8 cellular contexts compared by ENCODE assay signal in genomic region chr17:48542956-48543853, GRCh38. TPM values are rescaled to one million over a fixed set of nuclear protein-coding genes. Genes with fewer than 3 reads are reported as not detected.
DNase-seq lines count a peak whose midpoint lies in the region; ATAC-seq and TF ChIP-seq lines count a peak whose summit lies in the region.

No MANE protein-coding gene starts in this region.

- H3K9ac ChIP-seq in endodermal cell (ENCODE audit: extremely low read depth, low read length, poor library complexity, severe bottlenecking) = peak overlapping the region; percentile 6

- peaks cover 19% of the 10 kb centered on the region for H3K36me3 Mint-ChIP-seq in activated CD4-positive, alpha-beta memory T cell treated with anti-CD3 and anti-CD28 coated beads, Interleukin-2, amount 10 ng/mL, durations not matched to agents 7 days and 5 days (ENCODE audit: low read depth)
- no peaks in the 10 kb centered on the region for H3K36me3 Mint-ChIP-seq in endodermal cell (ENCODE audit: low read depth)

- H3K9me3 ChIP-seq in endodermal cell (ENCODE audit: control insufficient read depth, low read length) (no peaks in the 10 kb centered on the region), mucosa of descending colon (no peaks in the 10 kb centered on the region), testis (no peaks in the 10 kb centered on the region)

- H3K4me3 Mint-ChIP-seq in activated CD4-positive, alpha-beta memory T cell treated with anti-CD3 and anti-CD28 coated beads, Interleukin-2, amount 10 ng/mL, durations not matched to agents 7 days and 5 days = peak overlapping the region; percentile 89
- peak overlapping the region; percentile 46 for H3K4me3 Mint-ChIP-seq in endodermal cell

- no peak for TF ChIP-seq POLR2A in testis (IDR thresholded peaks at IDR 0.05)

- peak overlapping the region; percentile 95 for H3K27ac ChIP-seq in endodermal cell (ENCODE audit: low read depth, low read length)
- H3K27ac ChIP-seq in testis = peak overlapping the region; percentile 78 to 81

- no peaks in the 10 kb centered on the region for H3K36me3 ChIP-seq in endodermal cell (ENCODE audit: control insufficient read depth, insufficient read depth, low read length)
- H3K36me3 ChIP-seq in mucosa of descending colon (ENCODE audit: low read depth) = no peaks in the 10 kb centered on the region
- no peaks in the 10 kb centered on the region for H3K36me3 ChIP-seq in testis (ENCODE audit: low read depth, missing control alignments)

- 0 to 1% methylated on average over 17 to 81 of the region's 81 CpGs for WGBS in endodermal cell (ENCODE audit: insufficient coverage in 1 of 2, insufficient read length in 1 of 2), 2 experiments
- 1 to 3% methylated on average over 32 to 76 of the region's 81 CpGs for WGBS in testis, 2 donors

- TF ChIP-seq CTCF in endodermal cell (conservative IDR thresholded peaks at IDR 0.05) (peak; percentile 64), mucosa of descending colon (IDR thresholded peaks at IDR 0.05) (no peak), testis (IDR thresholded peaks at IDR 0.05) (peak in 2 of 3 experiments; percentile 19 to 25)

- no peaks in the 10 kb centered on the region for H3K9me3 Mint-ChIP-seq in activated CD4-positive, alpha-beta memory T cell treated with anti-CD3 and anti-CD28 coated beads, Interleukin-2, amount 10 ng/mL, durations not matched to agents 7 days and 5 days
- H3K9me3 Mint-ChIP-seq in endodermal cell = no peaks in the 10 kb centered on the region

- ATAC-seq in mucosa of descending colon = peak; percentile 74
- ATAC-seq in GM21367 (IDR thresholded peaks at IDR 0.05; ENCODE audit: unreplicated experiment) = no peak

- in situ Hi-C loops in KBM-7 (cut with MboI; ENCODE audit: low pct_unique_long_range_greater_than_20kb, low sequenced_read_pairs) = no loop called here

- peak overlapping the region; percentile 82 for H3K4me3 ChIP-seq in endodermal cell (ENCODE audit: low read length)
- peak overlapping the region; percentile 34 for H3K4me3 ChIP-seq in mucosa of descending colon
- H3K4me3 ChIP-seq in testis = peak overlapping the region; percentile 52 to 69

- DNase-seq in NCI-H748 (lab: John Stamatoyannopoulos, UW; ENCODE audit: unreplicated experiment) (peak; percentile 61), NCI-H748 treated with DMSO at 0.1 percent for 48 hours (lab: John Stamatoyannopoulos, UW) (no peak), KBM-7 (peak; percentile 62), endodermal cell (peak; percentile 93), mucosa of descending colon (peak; percentile 47 to 73 (median 66)), testis (peak; percentile 61)
- peak; percentile 69 for DNase-seq in activated CD4-positive, alpha-beta memory T cell treated with anti-CD3 and anti-CD28 coated beads, Interleukin-2, amount 10 ng/mL, durations not matched to agents 7 days and 5 days

- H3K27ac Mint-ChIP-seq in activated CD4-positive, alpha-beta memory T cell treated with anti-CD3 and anti-CD28 coated beads, Interleukin-2, amount 10 ng/mL, durations not matched to agents 7 days and 5 days = peak overlapping the region; percentile 95
- no peak overlapping the region for H3K27ac Mint-ChIP-seq in endodermal cell

- CTCF ChIA-PET in activated CD4-positive, alpha-beta memory T cell treated with anti-CD3 and anti-CD28 coated beads, Interleukin-2, amount 10 ng/mL, durations not matched to agents 7 days and 5 days (lab: Charles Lee) = interaction anchor here (1.0 to 4.6 kb wide), 5 partner anchors 32 to 191 kb away, joined by 3 to 24 read pairs (median 5); no protein-coding TSS in a partner anchor

- H3K27me3 ChIP-seq in endodermal cell (ENCODE audit: control insufficient read depth, insufficient read depth, low read length, poor library complexity, severe bottlenecking) (peaks cover 96% of the 10 kb centered on the region), testis (no peaks in the 10 kb centered on the region)

- peaks cover 4% of the 10 kb centered on the region for H3K4me1 ChIP-seq in endodermal cell (ENCODE audit: control insufficient read depth, insufficient read depth, low read length)
- peaks cover 15% of the 10 kb centered on the region for H3K4me1 ChIP-seq in mucosa of descending colon (ENCODE audit: low read depth)
- peaks cover 4% of the 10 kb centered on the region for H3K4me1 ChIP-seq in testis

- POLR2A ChIA-PET in activated CD4-positive, alpha-beta memory T cell treated with anti-CD3 and anti-CD28 coated beads, Interleukin-2, amount 10 ng/mL, durations not matched to agents 7 days and 5 days (lab: Charles Lee) = interaction anchor here (0.6 to 2.4 kb wide), 8 partner anchors 12 to 135 kb away, joined by 3 to 15 read pairs (median 4); partner anchors contain the start of gene HOXB4

- H3K4me1 Mint-ChIP-seq in activated CD4-positive, alpha-beta memory T cell treated with anti-CD3 and anti-CD28 coated beads, Interleukin-2, amount 10 ng/mL, durations not matched to agents 7 days and 5 days = peaks cover 54% of the 10 kb centered on the region
- H3K4me1 Mint-ChIP-seq in endodermal cell = peaks cover 27% of the 10 kb centered on the region

- peaks cover 32% of the 10 kb centered on the region for H3K27me3 Mint-ChIP-seq in activated CD4-positive, alpha-beta memory T cell treated with anti-CD3 and anti-CD28 coated beads, Interleukin-2, amount 10 ng/mL, durations not matched to agents 7 days and 5 days
- H3K27me3 Mint-ChIP-seq in endodermal cell (ENCODE audit: insufficient read depth) = peaks cover 95% of the 10 kb centered on the region

- intact Hi-C loops in mucosa of descending colon (cut with DNase I, micrococcal nuclease) (no loop called here), testis (cut with DNase I; ENCODE audit: low total_unique reads) (no loop called here)

RNA-seq across cellular contexts. Expression of gene HOXB2, which starts 1.7 kb away (rescaled TPM):
- 10 to 100 TPM; 20.3 to 20.9 TPM for total RNA-seq in activated CD4-positive, alpha-beta memory T cell treated with anti-CD3 and anti-CD28 coated beads, Interleukin-2, amount 10 ng/mL, durations not matched to agents 7 days and 5 days
- total RNA-seq in endodermal cell (under 1 TPM in 1 of 2 donors, not detected in 1; 0.22 TPM), mucosa of descending colon (10 to 100 TPM in 1 of 3 donors, 1 to 10 TPM in 1, under 1 TPM in 1; 0.93 to 32.4 (median 3.3) TPM), testis (1 to 10 TPM; 1.8 to 3.3 TPM)
- polyA plus RNA-seq in endodermal cell (2013, experiment 1 of 2) = 121 TPM
- 124 TPM for polyA plus RNA-seq in endodermal cell (2013, experiment 2 of 2)
- 4.2 TPM for polyA plus RNA-seq in testis (ENCODE audit: insufficient read depth, low read depth, low replicate concordance)

RNA-seq across cellular contexts. Expression of gene HOXB1, which starts 12.4 kb away (rescaled TPM):
- total RNA-seq in activated CD4-positive, alpha-beta memory T cell treated with anti-CD3 and anti-CD28 coated beads, Interleukin-2, amount 10 ng/mL, durations not matched to agents 7 days and 5 days = not detected
- total RNA-seq in endodermal cell (not detected), mucosa of descending colon (not detected), testis (1 to 10 TPM in 1 of 2 donors, not detected in 1; 1.1 TPM)
- 27.1 TPM for polyA plus RNA-seq in endodermal cell (2013, experiment 1 of 2)
- polyA plus RNA-seq in endodermal cell (2013, experiment 2 of 2) = 28.3 TPM
- polyA plus RNA-seq in testis (ENCODE audit: insufficient read depth, low read depth, low replicate concordance) = not detected

RNA-seq across cellular contexts. Expression of gene HOXB4, which starts 34.9 kb away (rescaled TPM):
- 1 to 10 TPM; 6.2 to 7.0 TPM for total RNA-seq in activated CD4-positive, alpha-beta memory T cell treated with anti-CD3 and anti-CD28 coated beads, Interleukin-2, amount 10 ng/mL, durations not matched to agents 7 days and 5 days
- total RNA-seq in endodermal cell (not detected), mucosa of descending colon (10 to 100 TPM in 1 of 3 donors, 1 to 10 TPM in 2; 4.5 to 14.6 (median 5.3) TPM), testis (1 to 10 TPM; 1.6 to 1.8 TPM)
- 3.5 TPM for polyA plus RNA-seq in endodermal cell (2013, experiment 1 of 2)
- polyA plus RNA-seq in endodermal cell (2013, experiment 2 of 2) = 3.4 TPM
- 1.6 TPM for polyA plus RNA-seq in testis (ENCODE audit: insufficient read depth, low read depth, low replicate concordance)

RNA-seq across cellular contexts. Expression of gene HOXB3, which starts 46.8 kb away (rescaled TPM):
- 10 to 100 TPM; 10.8 to 12.1 TPM for total RNA-seq in activated CD4-positive, alpha-beta memory T cell treated with anti-CD3 and anti-CD28 coated beads, Interleukin-2, amount 10 ng/mL, durations not matched to agents 7 days and 5 days
- total RNA-seq in endodermal cell (not detected), mucosa of descending colon (10 to 100 TPM; 42.4 to 64.8 (median 43.4) TPM), testis (10 to 100 TPM in 1 of 2 donors, 1 to 10 TPM in 1; 9.2 to 10.6 TPM)
- polyA plus RNA-seq in endodermal cell (2013, experiment 1 of 2) = 36.0 TPM
- 33.5 TPM for polyA plus RNA-seq in endodermal cell (2013, experiment 2 of 2)
- 11.4 TPM for polyA plus RNA-seq in testis (ENCODE audit: insufficient read depth, low read depth, low replicate concordance)

RNA-seq across cellular contexts. Expression of gene HOXB5, which starts 50.4 kb away (rescaled TPM):
- under 1 TPM in 1 of 2 experiments, not detected in 1; 0.20 TPM for total RNA-seq in activated CD4-positive, alpha-beta memory T cell treated with anti-CD3 and anti-CD28 coated beads, Interleukin-2, amount 10 ng/mL, durations not matched to agents 7 days and 5 days
- total RNA-seq in endodermal cell (not detected), mucosa of descending colon (10 to 100 TPM; 16.2 to 29.3 (median 19.9) TPM), testis (under 1 TPM; 0.50 to 0.71 TPM)
- polyA plus RNA-seq in endodermal cell (2013, experiment 1 of 2) = 5.3 TPM
- 2.5 TPM for polyA plus RNA-seq in endodermal cell (2013, experiment 2 of 2)
- 1.7 TPM for polyA plus RNA-seq in testis (ENCODE audit: insufficient read depth, low read depth, low replicate concordance)
